25 cellular contexts compared by ENCODE assay signal in the genomic region with DNA sequence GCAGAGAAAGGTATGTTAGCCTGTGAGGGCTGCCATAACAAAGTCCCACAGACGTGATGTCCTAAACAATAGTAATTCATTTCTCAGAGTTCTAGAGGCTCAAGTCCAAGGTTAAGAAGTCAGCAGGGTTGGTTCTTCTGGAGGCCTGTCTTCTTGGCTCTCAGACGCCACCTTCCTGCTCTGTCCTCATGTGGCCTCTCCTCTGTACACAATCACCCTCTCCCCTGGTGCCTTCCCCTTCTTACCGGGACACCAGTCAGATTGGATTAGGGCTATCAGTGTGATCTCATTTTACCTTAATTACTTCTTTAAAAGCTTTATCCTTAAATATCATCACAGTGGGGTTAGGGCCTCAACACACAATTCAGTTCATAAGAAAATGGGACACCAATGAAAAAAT.
DNase-seq lines count a peak whose midpoint lies in the region; ATAC-seq and TF ChIP-seq lines count a peak whose summit lies in the region.
"Had no signal": no experiment of that assay in that cellular context is flagged by ENCODE, and none has a peak within 500 bp of the region (broad histone marks: within the 10 kb centered on the region; RNA-seq: fewer than 3 reads in every experiment).

No MANE protein-coding gene starts in this region.

- WGBS in esophagus muscularis mucosa, result 84% methylated on average over 3 of the region's 3 CpGs
- 72 to 77% methylated on average over 3 of the region's 3 CpGs for WGBS in body of pancreas, 2 donors

- H3K36me3 ChIP-seq in esophagus muscularis mucosa, result no peaks in the 10 kb centered on the region
- H3K36me3 ChIP-seq in body of pancreas (replicated peaks in 1 of 2; ENCODE audit: insufficient read depth in 1 of 2, low read depth in 2 of 2), result no peaks in the 10 kb centered on the region
- H3K36me3 ChIP-seq: BE2C; BLaER1 treated with 17β-estradiol and CSF1 and Interleukin-3, amounts not matched to agents 10 nM and 100 nM had no signal

- H3K27me3 ChIP-seq in esophagus muscularis mucosa (no peaks in the 10 kb centered on the region), body of pancreas (no peaks in the 10 kb centered on the region)
- H3K27me3 ChIP-seq: BE2C; BLaER1 treated with 17β-estradiol and CSF1 and Interleukin-3, amounts not matched to agents 10 nM and 100 nM had no signal

- intact Hi-C loops in activated T-helper 2 cell treated with anti-CD3 and anti-CD28 coated beads, Interferon-gamma antibody, Interleukin-2, Interleukin-4, amounts not matched to agents 10 μg/mL and 5 μg/mL and 100 μg/mL, durations not matched to agents 14 hours and 24 hours and 36 hours (cut with micrococcal nuclease), result no loop called here
- intact Hi-C loops in esophagus muscularis mucosa (cut with DNase I) (no loop called here), body of pancreas (cut with DNase I) (no loop called here)

- H3K4me1 Mint-ChIP-seq in activated T-helper 2 cell treated with anti-CD3 and anti-CD28 coated beads, Interferon-gamma antibody, Interleukin-2, Interleukin-4, amounts not matched to agents 10 μg/mL and 5 μg/mL and 100 μg/mL, durations not matched to agents 14 hours and 24 hours and 36 hours (ENCODE audit: low read depth), result peaks cover 54% of the 10 kb centered on the region

- no peak for TF ChIP-seq POLR2A in esophagus muscularis mucosa (IDR thresholded peaks at IDR 0.05; ENCODE audit: low read depth)
- TF ChIP-seq POLR2A in body of pancreas (IDR thresholded peaks at IDR 0.05), result no peak

- peak overlapping the region; percentile 61 for H3K27ac Mint-ChIP-seq in activated T-helper 2 cell treated with anti-CD3 and anti-CD28 coated beads, Interferon-gamma antibody, Interleukin-2, Interleukin-4, amounts not matched to agents 10 μg/mL and 5 μg/mL and 100 μg/mL, durations not matched to agents 14 hours and 24 hours and 36 hours
- H3K27ac Mint-ChIP-seq: CD4-positive, alpha-beta T cell had no signal

- DNase-seq in NCI-H82 (lab: John Stamatoyannopoulos, UW) (peak; percentile 83), SK-N-DZ (ENCODE audit: low spot score) (peak; percentile 40), esophagus muscularis mucosa (ENCODE audit: extremely low spot score) (peak; percentile 55), NCI-H69 (lab: John Stamatoyannopoulos, UW) (no peak), LoVo (ENCODE audit: low spot score) (no peak), body of pancreas (no peak)
- no peak for DNase-seq in activated T-helper 2 cell treated with anti-CD3 and anti-CD28 coated beads, Interferon-gamma antibody, Interleukin-2, Interleukin-4, amounts not matched to agents 10 μg/mL and 5 μg/mL and 100 μg/mL, durations not matched to agents 14 hours and 24 hours and 36 hours (ENCODE audit: low spot score)
- no peak for DNase-seq in activated T-cell treated with anti-CD3 and anti-CD28 coated beads, Interleukin-2, amount 50 U/mL, for 1 hour
- DNase-seq: 8988T; ACHN; AML-193; BE2C; Calu3; CD4-positive, alpha-beta T cell; CD8-positive, alpha-beta memory T cell; COR-L47; DMS53; DMS79 treated with DMSO at 0.1 percent for 48 hours; GF-D8; GOT3; H7; HCEC 1CT had no signal

- H3K4me3 ChIP-seq in esophagus muscularis mucosa, result no peak overlapping the region
- no peak overlapping the region for H3K4me3 ChIP-seq in body of pancreas
- H3K4me3 ChIP-seq: A549; BLaER1 treated with 17β-estradiol and CSF1 and Interleukin-3, amounts not matched to agents 10 nM and 100 nM had no signal

- peaks cover 38% of the 10 kb centered on the region for H3K36me3 Mint-ChIP-seq in activated T-helper 2 cell treated with anti-CD3 and anti-CD28 coated beads, Interferon-gamma antibody, Interleukin-2, Interleukin-4, amounts not matched to agents 10 μg/mL and 5 μg/mL and 100 μg/mL, durations not matched to agents 14 hours and 24 hours and 36 hours (ENCODE audit: low read depth)
- H3K36me3 Mint-ChIP-seq: CD8-positive, alpha-beta memory T cell had no signal

- H3K4me3 Mint-ChIP-seq in activated T-helper 2 cell treated with anti-CD3 and anti-CD28 coated beads, Interferon-gamma antibody, Interleukin-2, Interleukin-4, amounts not matched to agents 10 μg/mL and 5 μg/mL and 100 μg/mL, durations not matched to agents 14 hours and 24 hours and 36 hours (ENCODE audit: low read depth), result peak overlapping the region; percentile 14
- H3K4me3 Mint-ChIP-seq: CD14-positive monocyte; CD4-positive, alpha-beta T cell; CD8-positive, alpha-beta memory T cell had no signal

- no peaks in the 10 kb centered on the region for H3K27me3 Mint-ChIP-seq in activated T-helper 2 cell treated with anti-CD3 and anti-CD28 coated beads, Interferon-gamma antibody, Interleukin-2, Interleukin-4, amounts not matched to agents 10 μg/mL and 5 μg/mL and 100 μg/mL, durations not matched to agents 14 hours and 24 hours and 36 hours (ENCODE audit: low read depth)
- H3K27me3 Mint-ChIP-seq: CD4-positive, alpha-beta T cell; CD8-positive, alpha-beta memory T cell had no signal

- no peak for ATAC-seq in body of pancreas
- ATAC-seq: A549 had no signal

- no peak for TF ChIP-seq EP300 in esophagus muscularis mucosa (IDR thresholded peaks at IDR 0.05)

- no peaks in the 10 kb centered on the region for H3K4me1 ChIP-seq in esophagus muscularis mucosa
- H3K4me1 ChIP-seq in body of pancreas, result peaks cover 4% of the 10 kb centered on the region
- H3K4me1 ChIP-seq: A549, BE2C had no signal

- H3K9me3 ChIP-seq in esophagus muscularis mucosa, result no peaks in the 10 kb centered on the region
- no peaks in the 10 kb centered on the region for H3K9me3 ChIP-seq in body of pancreas
- H3K9me3 ChIP-seq: A549; BE2C; BLaER1 treated with 17β-estradiol and CSF1 and Interleukin-3, amounts not matched to agents 10 nM and 100 nM had no signal

- no peak for TF ChIP-seq CTCF in esophagus muscularis mucosa (IDR thresholded peaks at IDR 0.05)
- TF ChIP-seq CTCF in body of pancreas (IDR thresholded peaks at IDR 0.05), result no peak

- H3K9me3 Mint-ChIP-seq in activated T-helper 2 cell treated with anti-CD3 and anti-CD28 coated beads, Interferon-gamma antibody, Interleukin-2, Interleukin-4, amounts not matched to agents 10 μg/mL and 5 μg/mL and 100 μg/mL, durations not matched to agents 14 hours and 24 hours and 36 hours, result peaks cover 6% of the 10 kb centered on the region
- H3K9me3 Mint-ChIP-seq: CD14-positive monocyte; CD4-positive, alpha-beta T cell; CD8-positive, alpha-beta memory T cell had no signal

- H3K27ac ChIP-seq in esophagus muscularis mucosa (replicated peaks in 1 of 4), result no peak overlapping the region
- no peak overlapping the region for H3K27ac ChIP-seq in body of pancreas
- H3K27ac ChIP-seq: A549 had no signal

Comparison
In these comparisons a context has a peak if more than half of its experiments do, and no peak if none do; other contexts are left out.
1. DNase-seq: peak in NCI-H82 (single experiment), SK-N-DZ (single experiment) and esophagus muscularis mucosa (single experiment); none in activated T-helper 2 cell treated with anti-CD3 and anti-CD28 coated beads, Interferon-gamma antibody, Interleukin-2, Interleukin-4, amounts not matched to agents 10 μg/mL and 5 μg/mL and 100 μg/mL, durations not matched to agents 14 hours and 24 hours and 36 hours (single experiment), NCI-H69 (single experiment), activated T-cell treated with anti-CD3 and anti-CD28 coated beads, Interleukin-2, amount 50 U/mL, for 1 hour (single experiment), LoVo (single experiment) and body of pancreas (0 of 4).